ENCODE assay signal across 9 cellular contexts in the genomic region with DNA sequence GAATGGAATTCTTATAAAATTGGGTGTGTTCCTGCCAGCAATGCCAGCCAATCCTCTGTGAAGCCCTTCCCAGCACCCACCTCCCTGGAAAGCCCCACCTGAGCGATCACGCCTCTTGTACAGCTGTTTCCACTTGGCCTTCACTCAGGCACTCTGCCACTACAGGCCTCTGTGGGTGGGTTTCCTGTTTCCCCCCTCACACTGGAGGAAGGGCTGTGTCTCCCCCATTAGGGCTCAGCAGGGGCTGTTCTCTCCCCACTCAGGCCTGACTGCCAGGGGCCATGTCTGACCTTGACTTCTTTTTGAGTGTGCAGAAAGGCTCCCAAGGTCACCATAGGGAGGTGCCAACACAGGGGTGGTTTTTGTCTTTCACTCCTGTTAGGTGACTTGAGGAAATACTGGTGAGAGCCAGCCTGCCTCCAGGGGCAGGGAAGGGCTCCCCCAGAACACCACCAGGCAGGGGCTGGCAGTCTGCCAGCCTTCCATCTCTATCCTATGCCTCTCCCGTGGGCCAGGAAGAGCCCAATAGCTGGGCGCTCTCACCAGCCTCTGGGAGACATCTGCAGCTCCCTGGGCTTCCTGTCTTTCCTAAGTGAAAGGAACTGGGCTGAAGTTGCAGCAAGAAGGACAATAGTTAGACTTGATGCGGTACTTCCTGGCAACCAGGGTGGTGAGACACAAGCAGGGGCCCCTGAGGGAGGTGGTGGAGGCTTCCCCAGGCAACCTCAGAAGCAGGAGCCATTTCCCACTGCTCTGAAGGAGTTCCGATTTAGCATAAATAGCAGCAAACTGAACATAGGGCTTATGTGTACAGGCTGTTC. TPM values are rescaled to one million over a fixed set of nuclear protein-coding genes. Genes with fewer than 3 reads are reported as not detected.
DNase-seq lines count a peak whose midpoint lies in the region; ATAC-seq, FAIRE-seq and TF ChIP-seq lines count a peak whose summit lies in the region.
"Had no signal": no experiment of that assay in that cellular context is flagged by ENCODE, and none has a peak within 500 bp of the region (broad histone marks: within the 10 kb centered on the region; RNA-seq: fewer than 3 reads in every experiment).

No MANE protein-coding gene starts in this region.

- CTCF ChIA-PET in endothelial cell of umbilical vein (lab: Charles Lee): interaction anchor here (1.1 to 5.1 kb wide), 11 partner anchors 9 to 95 kb away, joined by 3 to 23 read pairs (median 5); a partner anchor contains a TSS
- CTCF ChIA-PET in activated CD4-positive, alpha-beta T cell treated with anti-CD3 and anti-CD28 coated beads, Interleukin-2, amount 10 ng/mL, durations not matched to agents 7 days and 5 days (lab: Charles Lee): interaction anchor here (0.5 to 3.7 kb wide), 2 partner anchors 10 to 75 kb away, joined by 4 to 22 read pairs; no protein-coding TSS in a partner anchor

- no TSS peak for BruUV-seq in endothelial cell of umbilical vein (replicated peaks; lab: Mats Ljungman, UMichigan)

- peaks cover 19% of the 10 kb centered on the region for H3K4me1 ChIP-seq in endothelial cell of umbilical vein (ENCODE audit: control insufficient read depth, extremely low read depth, insufficient read depth, low read length)

- no peaks in the 10 kb centered on the region for H3K4me1 Mint-ChIP-seq in activated CD4-positive, alpha-beta T cell treated with anti-CD3 and anti-CD28 coated beads, Interleukin-2, amount 10 ng/mL, durations not matched to agents 7 days and 5 days

- intact Hi-C loops in endothelial cell of umbilical vein (cut with micrococcal nuclease): loop anchor here (1.0 to 10.0 kb wide), 2 partner anchors 39 to 58 kb away; no protein-coding TSS in a partner anchor
- intact Hi-C loops in sciatic nerve (cut with DNase I): no loop called here

- TF ChIP-seq CTCF in endothelial cell of umbilical vein (IDR thresholded peaks at IDR 0.05; ENCODE audit: extremely low read depth in 1 of 2, insufficient read depth in 1 of 2, low read depth in 1 of 2, low read length in 2 of 2): no peak

- peaks cover 6% of the 10 kb centered on the region for H3K27me3 Mint-ChIP-seq in activated CD4-positive, alpha-beta T cell treated with anti-CD3 and anti-CD28 coated beads, Interleukin-2, amount 10 ng/mL, durations not matched to agents 7 days and 5 days

- H3K27me3 ChIP-seq in endothelial cell of umbilical vein (ENCODE audit: control insufficient read depth in 2 of 2, insufficient read depth in 2 of 2, low read length in 2 of 2): peaks cover 2 to 11% of the 10 kb centered on the region in 2 experiments

- ATAC-seq in sciatic nerve (peak; percentile 31), GM19328 (IDR thresholded peaks at IDR 0.05; ENCODE audit: unreplicated experiment) (no peak), GM19035 (IDR thresholded peaks at IDR 0.05; ENCODE audit: unreplicated experiment) (no peak)

- POLR2A ChIA-PET in endothelial cell of umbilical vein (lab: Charles Lee): interaction anchor here (0.7 kb wide), 1 partner anchor 39 kb away, joined by 4 read pairs; no protein-coding TSS in a partner anchor
- POLR2A ChIA-PET in activated CD4-positive, alpha-beta T cell treated with anti-CD3 and anti-CD28 coated beads, Interleukin-2, amount 10 ng/mL, durations not matched to agents 7 days and 5 days (lab: Charles Lee): no interaction called here

- H3K36me3 Mint-ChIP-seq in activated CD4-positive, alpha-beta T cell treated with anti-CD3 and anti-CD28 coated beads, Interleukin-2, amount 10 ng/mL, durations not matched to agents 7 days and 5 days (ENCODE audit: low read depth): no peaks in the 10 kb centered on the region

- H3K4me2 ChIP-seq in endothelial cell of umbilical vein (ENCODE audit: insufficient read depth, low read length): peak overlapping the region; percentile 1

- H3K4me3 ChIP-seq in endothelial cell of umbilical vein (replicated peaks in 1 of 3; ENCODE audit: insufficient read depth in 1 of 3, low read depth in 1 of 3, low read length in 3 of 3): no peak overlapping the region

- H3K9me3 ChIP-seq in endothelial cell of umbilical vein (replicated peaks; ENCODE audit: control insufficient read depth, insufficient read depth, low read length): no peaks in the 10 kb centered on the region

- dilution Hi-C loops in endothelial cell of umbilical vein (cut with MboI; ENCODE audit: extremely low pct_ligation_motif_present, low sequenced_read_pairs): no loop called here

- no peak overlapping the region for H2AFZ ChIP-seq in endothelial cell of umbilical vein (ENCODE audit: low read depth, low read length)

- H3K27ac Mint-ChIP-seq in activated CD4-positive, alpha-beta T cell treated with anti-CD3 and anti-CD28 coated beads, Interleukin-2, amount 10 ng/mL, durations not matched to agents 7 days and 5 days: no peak overlapping the region

- DNase-seq in Daoy (ENCODE audit: low read depth) (peak; percentile 46), NCI-H2171 treated with DMSO at 0.1 percent for 48 hours (lab: John Stamatoyannopoulos, UW) (peak; percentile 57), endothelial cell of umbilical vein (ENCODE audit: low read depth, low spot score) (peak; percentile 66), sciatic nerve (ENCODE audit: low spot score) (peak; percentile 35), DMS153 (lab: John Stamatoyannopoulos, UW) (no peak)
- DNase-seq in activated CD4-positive, alpha-beta T cell treated with anti-CD3 and anti-CD28 coated beads, Interleukin-2, amount 10 ng/mL, durations not matched to agents 7 days and 5 days: no peak
- DNase-seq: activated naive CD4-positive, alpha-beta T cell treated with anti-CD3 and anti-CD28 coated beads, Interleukin-2, amount 50 U/mL, for 16 hours had no signal

- no peak for TF ChIP-seq POLR2A in endothelial cell of umbilical vein (IDR thresholded peaks at IDR 0.05; ENCODE audit: low read depth, low read length)

- H3K36me3 ChIP-seq in endothelial cell of umbilical vein (ENCODE audit: control insufficient read depth in 2 of 2, extremely low read depth in 1 of 2, insufficient read depth in 2 of 2, low read length in 2 of 2): no peaks in the 10 kb centered on the region

- no peaks in the 10 kb centered on the region for H3K9me1 ChIP-seq in endothelial cell of umbilical vein (replicated peaks; ENCODE audit: control insufficient read depth, extremely low read depth, insufficient read depth, low read length)

- peak overlapping the region; percentile 40 for H3K27ac ChIP-seq in endothelial cell of umbilical vein (ENCODE audit: insufficient read depth, low read depth, low read length)

- H3K9ac ChIP-seq in endothelial cell of umbilical vein (replicated peaks; ENCODE audit: extremely low read depth, insufficient read depth, low read length): no peak overlapping the region

- H3K4me3 Mint-ChIP-seq in activated CD4-positive, alpha-beta T cell treated with anti-CD3 and anti-CD28 coated beads, Interleukin-2, amount 10 ng/mL, durations not matched to agents 7 days and 5 days: no peak overlapping the region

- no peaks in the 10 kb centered on the region for H3K9me3 Mint-ChIP-seq in activated CD4-positive, alpha-beta T cell treated with anti-CD3 and anti-CD28 coated beads, Interleukin-2, amount 10 ng/mL, durations not matched to agents 7 days and 5 days

- H3K79me2 ChIP-seq in endothelial cell of umbilical vein (ENCODE audit: control insufficient read depth, insufficient read depth, low read length): no peaks in the 10 kb centered on the region

- peak; percentile 68 for FAIRE-seq in endothelial cell of umbilical vein (lab: Jason Lieb, UNC)

- H4K20me1 ChIP-seq in endothelial cell of umbilical vein (replicated peaks; ENCODE audit: control insufficient read depth, extremely low read depth, insufficient read depth, low read length): no peaks in the 10 kb centered on the region

TF ChIP-seq in endothelial cell of umbilical vein, 7 proteins besides CTCF, POLR2A, EP300 and RAD21:
- TF ChIP-seq, protein P1, sequence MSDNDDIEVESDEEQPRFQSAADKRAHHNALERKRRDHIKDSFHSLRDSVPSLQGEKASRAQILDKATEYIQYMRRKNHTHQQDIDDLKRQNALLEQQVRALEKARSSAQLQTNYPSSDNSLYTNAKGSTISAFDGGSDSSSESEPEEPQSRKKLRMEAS (IDR thresholded peaks at IDR 0.05; ENCODE audit: insufficient read depth, insufficient read length): no peak
- no peak for TF ChIP-seq MYC (IDR thresholded peaks at IDR 0.05; ENCODE audit: low read depth, low read length)
- TF ChIP-seq FOS (IDR thresholded peaks at IDR 0.05; ENCODE audit: borderline replicate concordance, insufficient read depth, low read length): no peak
- no peak for TF ChIP-seq JUN (IDR thresholded peaks at IDR 0.05; ENCODE audit: borderline replicate concordance, insufficient read depth, insufficient read length, low read depth)
- no peak for TF ChIP-seq POLR2AphosphoS5 (IDR thresholded peaks at IDR 0.05; ENCODE audit: insufficient read depth, low read depth, low read length)
- TF ChIP-seq GATA2 (IDR thresholded peaks at IDR 0.05; ENCODE audit: insufficient read depth, insufficient read length, low read depth, low read length): no peak
- no peak for TF ChIP-seq EZH2 (IDR thresholded peaks at IDR 0.05; ENCODE audit: borderline replicate concordance, low read depth, low read length, severe bottlenecking)

RNA-seq across cellular contexts. Expression of a gene that starts 49.1 kb away (rescaled TPM):
- total RNA-seq in Daoy (2014; rRNA removed; shearing (Covaris generic)): 13.0 and 17.1 TPM in 2 replicates
- total RNA-seq in endothelial cell of umbilical vein (78.7 and 107 TPM in 2 replicates), sciatic nerve (72.1 TPM)
- polyA plus RNA-seq in endothelial cell of umbilical vein: 6.7 and 8.7 TPM in 2 replicates
- polyA plus RNA-seq in endothelial cell of umbilical vein (2011; cell fraction: cytosol; rRNA removed): 8.8 and 9.2 TPM in 2 replicates
- 23.7 and 30.0 TPM in 2 replicates for polyA plus RNA-seq in endothelial cell of umbilical vein (2011; cell fraction: nucleus; rRNA removed)
- polyA plus RNA-seq in endothelial cell of umbilical vein (2012): 13.4 and 21.5 TPM in 2 replicates
- 45.6 and 48.3 TPM in 2 replicates for polyA minus RNA-seq in endothelial cell of umbilical vein
- 21.8 TPM for polyA minus RNA-seq in endothelial cell of umbilical vein (2011; cell fraction: cytosol; rRNA and poly(A)+ RNA removed)
- polyA minus RNA-seq in endothelial cell of umbilical vein (2011; cell fraction: nucleus; rRNA and poly(A)+ RNA removed): 35.3 and 46.1 TPM in 2 replicates
- total RNA-seq in activated CD4-positive, alpha-beta T cell treated with anti-CD3 and anti-CD28 coated beads, Interleukin-2, amount 10 ng/mL, durations not matched to agents 7 days and 5 days: 100 to 1,000 TPM in 1 of 2 experiments, 10 to 100 TPM in 1; 99.4 to 103 TPM

Comparison
In these comparisons a context has a peak if more than half of its experiments do, and no peak if none do; other contexts are left out.
1. DNase-seq: peak in Daoy (single experiment), NCI-H2171 treated with DMSO at 0.1 percent for 48 hours (single experiment), endothelial cell of umbilical vein (single experiment) and sciatic nerve (single experiment); none in activated CD4-positive, alpha-beta T cell treated with anti-CD3 and anti-CD28 coated beads, Interleukin-2, amount 10 ng/mL, durations not matched to agents 7 days and 5 days (single experiment) and DMS153 (single experiment).